1 cellular context compared by ENCODE assay signal in the genomic region with DNA sequence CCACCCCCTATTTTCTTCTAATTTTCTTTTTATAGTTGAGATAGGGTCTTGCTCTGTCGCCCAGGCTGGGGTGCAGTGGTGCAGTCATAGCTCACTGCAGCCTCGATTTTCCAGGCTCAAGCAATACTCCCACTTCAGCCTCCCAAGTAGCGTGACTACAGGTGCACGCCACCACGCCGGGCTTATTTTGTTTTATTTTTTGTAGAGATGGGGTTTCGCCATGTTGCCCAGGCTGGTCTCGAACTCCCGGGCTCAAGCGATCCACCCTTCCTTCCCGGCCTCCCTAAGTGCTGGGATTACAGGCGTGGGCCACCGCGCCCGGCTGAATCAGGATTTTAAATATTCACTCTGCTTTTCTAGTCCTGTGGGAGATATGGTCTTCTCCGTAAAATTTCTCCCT.
A peak's percentile ranks its signal among the peaks of the same experiment; 100 is the strongest.
TF ChIP-seq lines count a peak whose summit lies in the region.

No MANE protein-coding gene starts in this region.

TF ChIP-seq in HepG2, 621 proteins besides CTCF, POLR2A, EP300 and RAD21:
- TF ChIP-seq FOSL2 (CRISPR knock-in tag; IDR thresholded peaks at IDR 0.05) (no peak), RXRB (CRISPR knock-in tag; IDR thresholded peaks at IDR 0.05; ENCODE audit: borderline replicate concordance) (no peak), NRL (CRISPR knock-in tag; IDR thresholded peaks at IDR 0.05; ENCODE audit: borderline replicate concordance) (0 out of 2 replicates have a peak, but pooled peaks have one; percentile 25), MEIS2 (CRISPR knock-in tag; IDR thresholded peaks at IDR 0.05) (no peak), ZNF251 (CRISPR knock-in tag; IDR thresholded peaks at IDR 0.05) (no peak), ZNF256 (CRISPR knock-in tag; conservative IDR thresholded peaks at IDR 0.05) (no peak), NCOA5 (CRISPR knock-in tag; IDR thresholded peaks at IDR 0.05) (no peak), ZBTB21 (CRISPR knock-in tag; IDR thresholded peaks at IDR 0.05) (no peak), ZNF383 (CRISPR knock-in tag; IDR thresholded peaks at IDR 0.05; ENCODE audit: borderline replicate concordance) (peak; percentile 52; the same call in 1 of the 2 replicates), AKAP8 (CRISPR knock-in tag; IDR thresholded peaks at IDR 0.05) (no peak), ZNF460 (CRISPR knock-in tag; IDR thresholded peaks at IDR 0.05; ENCODE audit: borderline replicate concordance) (peak; percentile 39; the same call in 1 of the 2 replicates), SIN3A (IDR thresholded peaks at IDR 0.05; ENCODE audit: borderline replicate concordance, low read depth, low read length) (no peak), ZNF331 (CRISPR knock-in tag; IDR thresholded peaks at IDR 0.05) (no peak), DR1 (CRISPR knock-in tag; IDR thresholded peaks at IDR 0.05) (no peak), ZMYM3 (CRISPR knock-in tag; IDR thresholded peaks at IDR 0.05) (peak; percentile 58; the same call in 1 of the 2 replicates), RCOR2 (CRISPR knock-in tag; IDR thresholded peaks at IDR 0.05) (0 out of 2 replicates have a peak, but pooled peaks have one; percentile 5), ZNF605 (CRISPR knock-in tag; IDR thresholded peaks at IDR 0.05) (no peak), HOXA5 (CRISPR knock-in tag; IDR thresholded peaks at IDR 0.05) (0 out of 2 replicates have a peak, but pooled peaks have one; percentile 37), ZNF121 (CRISPR knock-in tag; IDR thresholded peaks at IDR 0.05) (peak; percentile 89), MLLT10 (CRISPR knock-in tag; IDR thresholded peaks at IDR 0.05) (no peak), HMGA1 (CRISPR knock-in tag; conservative IDR thresholded peaks at IDR 0.05) (no peak), AHR (CRISPR knock-in tag; IDR thresholded peaks at IDR 0.05) (no peak), CENPT (CRISPR knock-in tag; IDR thresholded peaks at IDR 0.05; ENCODE audit: low read depth) (no peak), CBX2 (IDR thresholded peaks at IDR 0.05; ENCODE audit: low read depth, low read length) (no peak), CBX2 (CRISPR knock-in tag; IDR thresholded peaks at IDR 0.05; ENCODE audit: low read depth) (no peak), ZC3H13 (CRISPR knock-in tag; IDR thresholded peaks at IDR 0.05) (no peak), ZNF776 (CRISPR knock-in tag; IDR thresholded peaks at IDR 0.05) (no peak)
- TF ChIP-seq, protein P1, sequence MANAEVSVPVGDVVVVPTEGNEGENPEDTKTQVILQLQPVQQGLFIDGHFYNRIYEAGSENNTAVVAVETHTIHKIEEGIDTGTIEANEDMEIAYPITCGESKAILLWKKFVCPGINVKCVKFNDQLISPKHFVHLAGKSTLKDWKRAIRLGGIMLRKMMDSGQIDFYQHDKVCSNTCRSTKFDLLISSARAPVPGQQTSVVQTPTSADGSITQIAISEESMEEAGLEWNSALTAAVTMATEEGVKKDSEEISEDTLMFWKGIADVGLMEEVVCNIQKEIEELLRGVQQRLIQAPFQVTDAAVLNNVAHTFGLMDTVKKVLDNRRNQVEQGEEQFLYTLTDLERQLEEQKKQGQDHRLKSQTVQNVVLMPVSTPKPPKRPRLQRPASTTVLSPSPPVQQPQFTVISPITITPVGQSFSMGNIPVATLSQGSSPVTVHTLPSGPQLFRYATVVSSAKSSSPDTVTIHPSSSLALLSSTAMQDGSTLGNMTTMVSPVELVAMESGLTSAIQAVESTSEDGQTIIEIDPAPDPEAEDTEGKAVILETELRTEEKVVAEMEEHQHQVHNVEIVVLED (CRISPR knock-in tag; IDR thresholded peaks at IDR 0.05; ENCODE audit: borderline replicate concordance): no peak
- TF ChIP-seq, protein P2, sequence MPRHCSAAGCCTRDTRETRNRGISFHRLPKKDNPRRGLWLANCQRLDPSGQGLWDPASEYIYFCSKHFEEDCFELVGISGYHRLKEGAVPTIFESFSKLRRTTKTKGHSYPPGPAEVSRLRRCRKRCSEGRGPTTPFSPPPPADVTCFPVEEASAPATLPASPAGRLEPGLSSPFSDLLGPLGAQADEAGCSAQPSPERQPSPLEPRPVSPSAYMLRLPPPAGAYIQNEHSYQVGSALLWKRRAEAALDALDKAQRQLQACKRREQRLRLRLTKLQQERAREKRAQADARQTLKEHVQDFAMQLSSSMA (CRISPR knock-in tag; IDR thresholded peaks at IDR 0.05): 0 out of 2 replicates have a peak, but pooled peaks have one; percentile 50
- TF ChIP-seq, protein P3, sequence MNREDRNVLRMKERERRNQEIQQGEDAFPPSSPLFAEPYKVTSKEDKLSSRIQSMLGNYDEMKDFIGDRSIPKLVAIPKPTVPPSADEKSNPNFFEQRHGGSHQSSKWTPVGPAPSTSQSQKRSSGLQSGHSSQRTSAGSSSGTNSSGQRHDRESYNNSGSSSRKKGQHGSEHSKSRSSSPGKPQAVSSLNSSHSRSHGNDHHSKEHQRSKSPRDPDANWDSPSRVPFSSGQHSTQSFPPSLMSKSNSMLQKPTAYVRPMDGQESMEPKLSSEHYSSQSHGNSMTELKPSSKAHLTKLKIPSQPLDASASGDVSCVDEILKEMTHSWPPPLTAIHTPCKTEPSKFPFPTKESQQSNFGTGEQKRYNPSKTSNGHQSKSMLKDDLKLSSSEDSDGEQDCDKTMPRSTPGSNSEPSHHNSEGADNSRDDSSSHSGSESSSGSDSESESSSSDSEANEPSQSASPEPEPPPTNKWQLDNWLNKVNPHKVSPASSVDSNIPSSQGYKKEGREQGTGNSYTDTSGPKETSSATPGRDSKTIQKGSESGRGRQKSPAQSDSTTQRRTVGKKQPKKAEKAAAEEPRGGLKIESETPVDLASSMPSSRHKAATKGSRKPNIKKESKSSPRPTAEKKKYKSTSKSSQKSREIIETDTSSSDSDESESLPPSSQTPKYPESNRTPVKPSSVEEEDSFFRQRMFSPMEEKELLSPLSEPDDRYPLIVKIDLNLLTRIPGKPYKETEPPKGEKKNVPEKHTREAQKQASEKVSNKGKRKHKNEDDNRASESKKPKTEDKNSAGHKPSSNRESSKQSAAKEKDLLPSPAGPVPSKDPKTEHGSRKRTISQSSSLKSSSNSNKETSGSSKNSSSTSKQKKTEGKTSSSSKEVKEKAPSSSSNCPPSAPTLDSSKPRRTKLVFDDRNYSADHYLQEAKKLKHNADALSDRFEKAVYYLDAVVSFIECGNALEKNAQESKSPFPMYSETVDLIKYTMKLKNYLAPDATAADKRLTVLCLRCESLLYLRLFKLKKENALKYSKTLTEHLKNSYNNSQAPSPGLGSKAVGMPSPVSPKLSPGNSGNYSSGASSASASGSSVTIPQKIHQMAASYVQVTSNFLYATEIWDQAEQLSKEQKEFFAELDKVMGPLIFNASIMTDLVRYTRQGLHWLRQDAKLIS (CRISPR knock-in tag; IDR thresholded peaks at IDR 0.05): no peak
- TF ChIP-seq, protein P4, sequence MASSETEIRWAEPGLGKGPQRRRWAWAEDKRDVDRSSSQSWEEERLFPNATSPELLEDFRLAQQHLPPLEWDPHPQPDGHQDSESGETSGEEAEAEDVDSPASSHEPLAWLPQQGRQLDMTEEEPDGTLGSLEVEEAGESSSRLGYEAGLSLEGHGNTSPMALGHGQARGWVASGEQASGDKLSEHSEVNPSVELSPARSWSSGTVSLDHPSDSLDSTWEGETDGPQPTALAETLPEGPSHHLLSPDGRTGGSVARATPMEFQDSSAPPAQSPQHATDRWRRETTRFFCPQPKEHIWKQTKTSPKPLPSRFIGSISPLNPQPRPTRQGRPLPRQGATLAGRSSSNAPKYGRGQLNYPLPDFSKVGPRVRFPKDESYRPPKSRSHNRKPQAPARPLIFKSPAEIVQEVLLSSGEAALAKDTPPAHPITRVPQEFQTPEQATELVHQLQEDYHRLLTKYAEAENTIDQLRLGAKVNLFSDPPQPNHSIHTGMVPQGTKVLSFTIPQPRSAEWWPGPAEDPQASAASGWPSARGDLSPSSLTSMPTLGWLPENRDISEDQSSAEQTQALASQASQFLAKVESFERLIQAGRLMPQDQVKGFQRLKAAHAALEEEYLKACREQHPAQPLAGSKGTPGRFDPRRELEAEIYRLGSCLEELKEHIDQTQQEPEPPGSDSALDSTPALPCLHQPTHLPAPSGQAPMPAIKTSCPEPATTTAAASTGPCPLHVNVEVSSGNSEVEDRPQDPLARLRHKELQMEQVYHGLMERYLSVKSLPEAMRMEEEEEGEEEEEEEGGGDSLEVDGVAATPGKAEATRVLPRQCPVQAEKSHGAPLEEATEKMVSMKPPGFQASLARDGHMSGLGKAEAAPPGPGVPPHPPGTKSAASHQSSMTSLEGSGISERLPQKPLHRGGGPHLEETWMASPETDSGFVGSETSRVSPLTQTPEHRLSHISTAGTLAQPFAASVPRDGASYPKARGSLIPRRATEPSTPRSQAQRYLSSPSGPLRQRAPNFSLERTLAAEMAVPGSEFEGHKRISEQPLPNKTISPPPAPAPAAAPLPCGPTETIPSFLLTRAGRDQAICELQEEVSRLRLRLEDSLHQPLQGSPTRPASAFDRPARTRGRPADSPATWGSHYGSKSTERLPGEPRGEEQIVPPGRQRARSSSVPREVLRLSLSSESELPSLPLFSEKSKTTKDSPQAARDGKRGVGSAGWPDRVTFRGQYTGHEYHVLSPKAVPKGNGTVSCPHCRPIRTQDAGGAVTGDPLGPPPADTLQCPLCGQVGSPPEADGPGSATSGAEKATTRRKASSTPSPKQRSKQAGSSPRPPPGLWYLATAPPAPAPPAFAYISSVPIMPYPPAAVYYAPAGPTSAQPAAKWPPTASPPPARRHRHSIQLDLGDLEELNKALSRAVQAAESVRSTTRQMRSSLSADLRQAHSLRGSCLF (CRISPR knock-in tag; IDR thresholded peaks at IDR 0.05; ENCODE audit: borderline replicate concordance): no peak
- TF ChIP-seq, protein P5, sequence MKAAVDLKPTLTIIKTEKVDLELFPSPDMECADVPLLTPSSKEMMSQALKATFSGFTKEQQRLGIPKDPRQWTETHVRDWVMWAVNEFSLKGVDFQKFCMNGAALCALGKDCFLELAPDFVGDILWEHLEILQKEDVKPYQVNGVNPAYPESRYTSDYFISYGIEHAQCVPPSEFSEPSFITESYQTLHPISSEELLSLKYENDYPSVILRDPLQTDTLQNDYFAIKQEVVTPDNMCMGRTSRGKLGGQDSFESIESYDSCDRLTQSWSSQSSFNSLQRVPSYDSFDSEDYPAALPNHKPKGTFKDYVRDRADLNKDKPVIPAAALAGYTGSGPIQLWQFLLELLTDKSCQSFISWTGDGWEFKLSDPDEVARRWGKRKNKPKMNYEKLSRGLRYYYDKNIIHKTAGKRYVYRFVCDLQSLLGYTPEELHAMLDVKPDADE (CRISPR knock-in tag; IDR thresholded peaks at IDR 0.05): no peak
